In the genomic region with DNA sequence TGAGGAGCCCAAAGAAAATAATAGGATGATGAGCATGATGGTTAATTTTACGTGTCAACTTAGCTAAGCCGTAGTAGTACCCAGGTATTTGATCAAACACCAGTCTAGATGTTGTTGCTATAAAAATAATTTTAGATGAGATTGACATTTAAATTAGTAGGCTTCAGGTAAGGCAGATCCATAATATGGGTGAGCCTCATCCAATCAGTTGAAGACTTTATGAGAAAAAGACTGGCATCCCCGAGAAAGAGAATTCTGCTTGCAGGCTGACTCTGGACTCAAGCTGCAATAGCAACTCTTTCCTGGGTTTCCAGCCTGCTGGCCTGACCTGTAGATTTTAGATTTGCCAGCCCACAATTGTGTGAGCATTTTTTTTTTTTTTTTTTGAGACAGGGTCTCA, we compare ENCODE assay signal across 7 cellular contexts.
"Had no signal": no experiment of that assay in that cellular context is flagged by ENCODE, and none has a peak within 500 bp of the region (broad histone marks: within the 10 kb centered on the region; RNA-seq: fewer than 3 reads in every experiment).

No MANE protein-coding gene starts in this region.

- H3K9me3 ChIP-seq: HAP-1 had no signal

- H3K4me1 ChIP-seq: HAP-1 had no signal

- H3K36me3 ChIP-seq: HAP-1 had no signal

- H2AFZ ChIP-seq: GM23248 had no signal

- H3K27ac ChIP-seq: GM23248 had no signal

- H3K9ac ChIP-seq: GM23248 had no signal

- FAIRE-seq: HTR-8/SVneo had no signal

- ATAC-seq: HCT116 had no signal

- H3K4me3 ChIP-seq: GM23248, HAP-1 had no signal

- DNase-seq: GM23248, GOT3, H7, KG1 had no signal
